In genomic region chr2:217943379-217944321, GRCh38 we compare ENCODE assay signal across 8 cellular contexts. TPM values are rescaled to one million over a fixed set of nuclear protein-coding genes. Genes with fewer than 3 reads are reported as not detected.
A peak's percentile ranks its signal among the peaks of the same experiment; 100 is the strongest.
DNase-seq lines count a peak whose midpoint lies in the region; ATAC-seq and TF ChIP-seq lines count a peak whose summit lies in the region.

No MANE protein-coding gene starts in this region.

- H2AFZ ChIP-seq in PC-3 (ENCODE audit: low read length) = no peak overlapping the region

- CTCF ChIA-PET in PC-3 (lab: Charles Lee) = no interaction called here

- H3K36me3 ChIP-seq in stomach = peaks cover 0 to 9% (median 0%) of the 10 kb centered on the region in 4 donors
- no peaks in the 10 kb centered on the region for H3K36me3 ChIP-seq in PC-3 (ENCODE audit: low read depth, low read length)

- intact Hi-C loops in stomach (cut with DNase I; ENCODE audit: low total_unique reads) = no loop called here
- intact Hi-C loops in PC-3 (cut with micrococcal nuclease) = no loop called here

- no peak overlapping the region for H3K9ac ChIP-seq in PC-3 (ENCODE audit: low read length)

- peak; percentile 12 for DNase-seq in NCI-H748 (lab: John Stamatoyannopoulos, UW; ENCODE audit: unreplicated experiment)
- DNase-seq in NCI-H748 treated with DMSO at 0.1 percent for 48 hours (lab: John Stamatoyannopoulos, UW) = no peak
- DNase-seq in NCI-H526 (lab: John Stamatoyannopoulos, UW) = peak; percentile 15 to 81
- DNase-seq in choroid plexus epithelial cell (ENCODE audit: low read depth) = peak; percentile 71
- DNase-seq in left lobe of liver (ENCODE audit: low spot score) = peak; percentile 95
- peak; percentile 81 for DNase-seq in stomach
- DNase-seq in PC-3 = no peak

- H4K20me1 ChIP-seq in PC-3 (ENCODE audit: low read length) = no peaks in the 10 kb centered on the region

- H3K27me3 ChIP-seq in stomach (no peaks in the 10 kb centered on the region), PC-3 (ENCODE audit: low read length) (peaks cover 84% of the 10 kb centered on the region)

- H3F3A ChIP-seq in PC-3 (ENCODE audit: low read length, unreplicated experiment) = no peaks in the 10 kb centered on the region

- H3K4me3 ChIP-seq in choroid plexus epithelial cell (ENCODE audit: low read depth, low read length) (peak overlapping the region; percentile 62), stomach (peak overlapping the region; percentile 55 to 67 (median 61)), PC-3 (ENCODE audit: low read length) (no peak overlapping the region)

- H3K4me2 ChIP-seq in PC-3 (ENCODE audit: low read length) = no peak overlapping the region

- no peak for TF ChIP-seq EP300 in stomach (IDR thresholded peaks at IDR 0.05)

- H3K9me3 ChIP-seq in stomach (no peaks in the 10 kb centered on the region), PC-3 (ENCODE audit: low read length) (no peaks in the 10 kb centered on the region)

- POLR2A ChIA-PET in PC-3 (lab: Charles Lee; ENCODE audit: unreplicated experiment) = no interaction called here

- peaks cover 18 to 96% (median 71%) of the 10 kb centered on the region in 4 donors for H3K4me1 ChIP-seq in stomach
- no peaks in the 10 kb centered on the region for H3K4me1 ChIP-seq in PC-3 (ENCODE audit: insufficient read depth, low read length)

- peak; percentile 54 for TF ChIP-seq CTCF in choroid plexus epithelial cell (conservative IDR thresholded peaks at IDR 0.05; ENCODE audit: low read depth, low read length)
- peak in 3 of 7 experiments; percentile 13 to 32 (median 28) for TF ChIP-seq CTCF in stomach (IDR thresholded peaks at IDR 0.05)
- no peak for TF ChIP-seq CTCF in PC-3 (conservative IDR thresholded peaks at IDR 0.05; ENCODE audit: low read depth, low read length)

- WGBS in stomach, 5 donors = 3 to 10% (median 5%) methylated on average over 9 to 16 of the region's 16 CpGs

- no peak for TF ChIP-seq POLR2A in stomach (IDR thresholded peaks at IDR 0.05)

- no TSS peak for BruUV-seq in PC-3 (replicated peaks; lab: Mats Ljungman, UMichigan)

- no peaks in the 10 kb centered on the region for H3K9me2 ChIP-seq in PC-3 (replicated peaks; ENCODE audit: low read length)

- H3K79me2 ChIP-seq in PC-3 (ENCODE audit: low read length) = no peaks in the 10 kb centered on the region

- ATAC-seq in left lobe of liver (peak; percentile 88), PC-3 (no peak; the same call in 1 of the 2 replicates), GM18502 (IDR thresholded peaks at IDR 0.05; ENCODE audit: poor library complexity, unreplicated experiment) (no peak)

- H3K27ac ChIP-seq in stomach = peak overlapping the region; percentile 71 to 92 (median 92)
- no peak overlapping the region for H3K27ac ChIP-seq in PC-3 (ENCODE audit: low read length)

RNA-seq across cellular contexts. Expression of gene TNS1, which starts 59.1 kb away (rescaled TPM):
- 102 TPM for total RNA-seq in left lobe of liver
- 100 to 1,000 TPM; 145 to 682 (median 198) TPM for total RNA-seq in stomach
- 10 to 100 TPM; 18.5 to 44.9 (median 33.2) TPM for polyA plus RNA-seq in stomach
- total RNA-seq in PC-3 (2014; rRNA removed) = 1.0 and 1.5 TPM in 2 replicates

Comparison
In these comparisons a context has a peak if more than half of its experiments do, and no peak if none do; other contexts are left out.
1. DNase-seq: peak in NCI-H748 (single experiment), NCI-H526 (2 of 2), choroid plexus epithelial cell (single experiment), left lobe of liver (single experiment) and stomach (single experiment); none in NCI-H748 treated with DMSO at 0.1 percent for 48 hours (single experiment) and PC-3 (single experiment).
2. RNA of gene TNS1, which starts 59.1 kb away (total RNA-seq): 145 to 682 TPM in stomach and 102 TPM in left lobe of liver (single experiment); 1.0 to 1.5 TPM in PC-3; every median in the first group is over 10 times any median in the second.